8 cellular contexts compared by ENCODE assay signal in the genomic region with DNA sequence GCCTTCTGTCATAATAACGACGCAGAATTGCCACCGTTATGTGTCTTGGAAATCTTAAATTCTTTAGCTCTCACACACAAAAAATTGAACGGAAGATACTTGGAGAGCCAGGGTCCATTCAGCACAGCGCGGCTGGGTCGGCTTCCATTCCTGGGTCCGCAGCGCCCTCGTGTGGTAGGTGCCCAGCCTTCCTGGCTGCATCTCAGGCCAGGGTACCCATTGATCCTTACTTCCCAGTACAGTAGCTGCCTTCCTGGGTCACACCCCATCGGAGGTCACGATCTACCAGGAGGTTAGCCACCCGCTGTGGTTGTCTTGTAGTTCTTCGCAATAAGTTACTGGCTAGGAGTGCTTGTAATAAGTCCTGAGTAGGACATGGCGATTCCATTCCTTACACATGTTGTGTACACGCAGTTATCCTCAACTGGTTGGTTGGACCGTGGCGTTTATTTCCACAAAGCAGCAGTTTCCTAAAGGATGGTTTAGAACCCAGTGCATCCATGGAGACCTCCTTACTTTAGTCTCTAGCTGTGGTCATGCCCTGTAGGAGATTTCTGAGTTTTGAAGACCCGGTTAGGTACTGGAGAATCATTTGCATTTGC. TPM values are rescaled to one million over a fixed set of nuclear protein-coding genes. Genes with fewer than 3 reads are reported as not detected.
DNase-seq lines count a peak whose midpoint lies in the region; ATAC-seq, FAIRE-seq and TF ChIP-seq lines count a peak whose summit lies in the region.

No MANE protein-coding gene starts in this region.

- H3K9me3 Mint-ChIP-seq in activated CD4-positive, alpha-beta memory T cell treated with anti-CD3 and anti-CD28 coated beads, Interleukin-2, amount 10 ng/mL, durations not matched to agents 7 days and 5 days, result no peaks in the 10 kb centered on the region

- no peaks in the 10 kb centered on the region for H3K27me3 ChIP-seq in H1 (replicated peaks in 1 of 4; ENCODE audit: control insufficient read depth in 3 of 4, extremely low read depth in 1 of 4, insufficient read depth in 3 of 4, low read length in 3 of 4)

- no peak for FAIRE-seq in H1 (lab: Jason Lieb, UNC)

- no peak overlapping the region for H2BK20ac ChIP-seq in H1 (ENCODE audit: low read length)

- no peak overlapping the region for H3K27ac Mint-ChIP-seq in activated CD4-positive, alpha-beta memory T cell treated with anti-CD3 and anti-CD28 coated beads, Interleukin-2, amount 10 ng/mL, durations not matched to agents 7 days and 5 days

- H3K14ac ChIP-seq in H1 (ENCODE audit: insufficient read length), result no peak overlapping the region

- ATAC-seq in GM19324 (IDR thresholded peaks at IDR 0.05; ENCODE audit: low FRiP score, unreplicated experiment) (peak; percentile 50), HG03378 (IDR thresholded peaks at IDR 0.05; ENCODE audit: unreplicated experiment) (peak; percentile 67)

- no peaks in the 10 kb centered on the region for H3K23me2 ChIP-seq in H1 (ENCODE audit: low read depth, low read length)

- H2BK120ac ChIP-seq in H1 (replicated peaks; ENCODE audit: low read depth, low read length), result no peak overlapping the region

- DNase-seq in CMK (ENCODE audit: low read depth) (peak; percentile 40), NCI-H526 treated with DMSO at 0.1 percent for 48 hours (lab: John Stamatoyannopoulos, UW) (peak; percentile 8), H1 (ENCODE audit: low read depth in 1 of 2, low spot score in 2 of 2) (peak in 1 of 2 experiments; percentile 85), middle frontal gyrus (ENCODE audit: extremely low spot score, low spot score) (peak; percentile 62)
- DNase-seq in activated CD4-positive, alpha-beta memory T cell treated with anti-CD3 and anti-CD28 coated beads, Interleukin-2, amount 10 ng/mL, durations not matched to agents 7 days and 5 days, result peak; percentile 66
- DNase-seq in stimulated activated CD8-positive, alpha-beta memory T cell treated with anti-CD3 and anti-CD28 coated beads, Interleukin-4, amount 100 ng/mL, for 48 hours, result peak; percentile 89

- H3K4me3 Mint-ChIP-seq in activated CD4-positive, alpha-beta memory T cell treated with anti-CD3 and anti-CD28 coated beads, Interleukin-2, amount 10 ng/mL, durations not matched to agents 7 days and 5 days, result no peak overlapping the region

- no peaks in the 10 kb centered on the region for H3K79me1 ChIP-seq in H1 (ENCODE audit: low read depth, low read length)

- no peak overlapping the region for H2BK12ac ChIP-seq in H1 (ENCODE audit: low read depth, low read length)

- H3K56ac ChIP-seq in H1 (replicated peaks; ENCODE audit: insufficient read length, low read depth, low read length), result no peak overlapping the region

- WGBS in H1 (ENCODE audit: extremely low coverage in 1 of 2, insufficient coverage in 1 of 2, insufficient read length in 1 of 2, insufficient replicate concordance in 2 of 2, low coverage in 1 of 2, low lambda C conversion rate in 2 of 2, missing lambda C conversion rate in 1 of 2), 2 experiments, result 37% methylated on average over 17 of the region's 19 CpGs; no CpG with 5 or more reads in 1 of the 2 experiments

- no peak for TF ChIP-seq EP300 in H1 (IDR thresholded peaks at IDR 0.05; ENCODE audit: borderline replicate concordance in 1 of 2, low read depth in 2 of 2, low read length in 2 of 2)

- H4K5ac ChIP-seq in H1 (ENCODE audit: insufficient read length, low read depth, low read length), result no peak overlapping the region

- no peaks in the 10 kb centered on the region for H4K20me1 ChIP-seq in H1 (replicated peaks in 1 of 2; ENCODE audit: control insufficient read depth in 1 of 2, insufficient read depth in 2 of 2, low read length in 2 of 2)

- H3K36me3 Mint-ChIP-seq in activated CD4-positive, alpha-beta memory T cell treated with anti-CD3 and anti-CD28 coated beads, Interleukin-2, amount 10 ng/mL, durations not matched to agents 7 days and 5 days (ENCODE audit: low read depth), result no peaks in the 10 kb centered on the region

- POLR2A ChIA-PET in activated CD4-positive, alpha-beta memory T cell treated with anti-CD3 and anti-CD28 coated beads, Interleukin-2, amount 10 ng/mL, durations not matched to agents 7 days and 5 days (lab: Charles Lee), result no interaction called here
- POLR2A ChIA-PET in H1 (lab: Charles Lee; ENCODE audit: partially characterized antibody), result interaction anchor here (2.4 kb wide), 1 partner anchor 10 kb away, joined by 6 read pairs; a partner anchor contains a TSS

- TF ChIP-seq RAD21 in H1 (IDR thresholded peaks at IDR 0.05 in 1 of 2, conservative IDR thresholded peaks at IDR 0.05 in 1 of 2; ENCODE audit: low read depth in 2 of 2, low read length in 2 of 2), result peak; percentile 86 to 89

- no peak overlapping the region for H3K18ac ChIP-seq in H1 (ENCODE audit: extremely low read depth, low read length)

- no peak overlapping the region for H2AK5ac ChIP-seq in H1 (ENCODE audit: low read depth, low read length)

- TF ChIP-seq CTCF in H1 (IDR thresholded peaks at IDR 0.05; ENCODE audit: control extremely low read depth in 1 of 3, insufficient read depth in 1 of 3, low read depth in 1 of 3, low read length in 3 of 3), result peak; percentile 73 to 86 (median 82)

- H2BK15ac ChIP-seq in H1 (ENCODE audit: low read length), result no peak overlapping the region

- no peak overlapping the region for H2AFZ ChIP-seq in H1 (ENCODE audit: low read length)

- H4K91ac ChIP-seq in H1 (replicated peaks; ENCODE audit: insufficient read length, low read length), result no peak overlapping the region

- no peaks in the 10 kb centered on the region for H3K79me2 ChIP-seq in H1 (ENCODE audit: control insufficient read depth in 1 of 2, insufficient read depth in 2 of 2, low read length in 2 of 2)

- no peaks in the 10 kb centered on the region for H3K4me1 Mint-ChIP-seq in activated CD4-positive, alpha-beta memory T cell treated with anti-CD3 and anti-CD28 coated beads, Interleukin-2, amount 10 ng/mL, durations not matched to agents 7 days and 5 days

- no peaks in the 10 kb centered on the region for H3K9me3 ChIP-seq in H1 (ENCODE audit: insufficient read depth in 2 of 2, low read depth in 1 of 2, low read length in 1 of 2)

- H3K27ac ChIP-seq in H1 (ENCODE audit: low read depth, low read length), result no peak overlapping the region

- peaks cover 3% of the 10 kb centered on the region for H3K27me3 Mint-ChIP-seq in activated CD4-positive, alpha-beta memory T cell treated with anti-CD3 and anti-CD28 coated beads, Interleukin-2, amount 10 ng/mL, durations not matched to agents 7 days and 5 days

- no peaks in the 10 kb centered on the region for H3K36me3 ChIP-seq in H1 (ENCODE audit: control insufficient read depth in 2 of 4, insufficient read depth in 4 of 4, low read length in 3 of 4)

- no peak overlapping the region for H3K9ac ChIP-seq in H1 (replicated peaks in 1 of 4; ENCODE audit: extremely low read depth in 1 of 4, low read depth in 3 of 4, low read length in 3 of 4)

- no peak overlapping the region for H3K4ac ChIP-seq in H1 (replicated peaks; ENCODE audit: insufficient read length, low read depth, low read length)

- H2BK5ac ChIP-seq in H1 (ENCODE audit: low read depth, low read length), result no peak overlapping the region

- H3K4me3 ChIP-seq in H1 (ENCODE audit: extremely low read depth in 1 of 4, insufficient read depth in 2 of 4, low read depth in 3 of 4, low read length in 4 of 4), result no peak overlapping the region

- H3K4me1 ChIP-seq in H1 (replicated peaks in 1 of 4; ENCODE audit: control insufficient read depth in 3 of 4, insufficient read depth in 4 of 4, low read length in 3 of 4), result no peaks in the 10 kb centered on the region

- no peak overlapping the region for H3K4me2 ChIP-seq in H1 (ENCODE audit: insufficient read depth in 1 of 2, low read depth in 2 of 2, low read length in 2 of 2)

- TF ChIP-seq POLR2A in H1 (IDR thresholded peaks at IDR 0.05; ENCODE audit: control extremely low read depth in 1 of 2, low read depth in 2 of 2, low read length in 2 of 2), result no peak

- no peak overlapping the region for H3K23ac ChIP-seq in H1 (ENCODE audit: insufficient read length)

- CTCF ChIA-PET in activated CD4-positive, alpha-beta memory T cell treated with anti-CD3 and anti-CD28 coated beads, Interleukin-2, amount 10 ng/mL, durations not matched to agents 7 days and 5 days (lab: Charles Lee), result interaction anchor here (1.0 to 1.7 kb wide), 11 partner anchors 9 to 587 kb away, joined by 3 to 7 read pairs (median 3); a partner anchor contains a TSS
- CTCF ChIA-PET in H1 (lab: Charles Lee; ENCODE audit: partially characterized antibody), result interaction anchor here (0.6 to 4.1 kb wide), 24 partner anchors 9 to 709 kb away, joined by 3 to 28 read pairs (median 4); a partner anchor contains a TSS

- H4K8ac ChIP-seq in H1 (ENCODE audit: extremely low read depth, insufficient read depth, low read length), result no peak overlapping the region

TF ChIP-seq in H1, 55 proteins besides CTCF, POLR2A, EP300 and RAD21 (continues in another document):
- TF ChIP-seq RBBP5 (IDR thresholded peaks at IDR 0.05; ENCODE audit: borderline replicate concordance, low read depth, low read length) (no peak), TAF1 (IDR thresholded peaks at IDR 0.05; ENCODE audit: low read depth, low read length) (no peak)

RNA-seq across cellular contexts. Expression of a gene that starts 9.9 kb away (rescaled TPM):
- not detected for total RNA-seq in activated CD4-positive, alpha-beta memory T cell treated with anti-CD3 and anti-CD28 coated beads, Interleukin-2, amount 10 ng/mL, durations not matched to agents 7 days and 5 days
- total RNA-seq in H1 (2021; fragmentation: NEBNext Ultra II Directional; extraction: Animal tissue kit (Norgen Biotek cat#: 25700)), result 42.4 and 46.2 TPM in 2 replicates
- polyA plus RNA-seq in H1 (2011; rRNA removed), result 16.0 and 17.2 TPM in 2 replicates
- 19.1 TPM for polyA plus RNA-seq in H1 (2011; cell fraction: cytosol; rRNA removed)
- polyA plus RNA-seq in H1 (2011; cell fraction: nucleus; rRNA removed), result 21.8 TPM
- polyA plus RNA-seq in H1 (2012, experiment 1 of 2), result 31.8 to 45.8 TPM (median 34.8 TPM) in 4 replicates
- polyA plus RNA-seq in H1 (2012, experiment 2 of 2), result 12.2 TPM
- polyA plus RNA-seq in H1 (2013, experiment 1 of 2), result 26.7 TPM
- 30.8 TPM for polyA plus RNA-seq in H1 (2013, experiment 2 of 2)
- 16.7 and 18.1 TPM in 2 replicates for polyA minus RNA-seq in H1 (2011; rRNA and poly(A)+ RNA removed)
- polyA minus RNA-seq in H1 (2011; cell fraction: cytosol; rRNA and poly(A)+ RNA removed), result 21.5 TPM
- 20.1 TPM for polyA minus RNA-seq in H1 (2011; cell fraction: nucleus; rRNA and poly(A)+ RNA removed)

RNA-seq across cellular contexts. Expression of a gene that starts 28.7 kb away (rescaled TPM):
- not detected for total RNA-seq in activated CD4-positive, alpha-beta memory T cell treated with anti-CD3 and anti-CD28 coated beads, Interleukin-2, amount 10 ng/mL, durations not matched to agents 7 days and 5 days
- total RNA-seq in H1 (2021; fragmentation: NEBNext Ultra II Directional; extraction: Animal tissue kit (Norgen Biotek cat#: 25700)), result 6.9 and 7.2 TPM in 2 replicates
- 7.9 and 8.5 TPM in 2 replicates for polyA plus RNA-seq in H1 (2011; rRNA removed)
- polyA plus RNA-seq in H1 (2011; cell fraction: cytosol; rRNA removed), result 7.9 TPM
- polyA plus RNA-seq in H1 (2011; cell fraction: nucleus; rRNA removed), result 7.3 TPM
- polyA plus RNA-seq in H1 (2012, experiment 1 of 2), result 4.8 to 6.2 TPM (median 5.7 TPM) in 4 replicates
- 2.5 TPM for polyA plus RNA-seq in H1 (2012, experiment 2 of 2)
- 4.7 TPM for polyA plus RNA-seq in H1 (2013, experiment 1 of 2)
- polyA plus RNA-seq in H1 (2013, experiment 2 of 2), result 4.9 TPM
- 3.9 and 4.5 TPM in 2 replicates for polyA minus RNA-seq in H1 (2011; rRNA and poly(A)+ RNA removed)
- polyA minus RNA-seq in H1 (2011; cell fraction: cytosol; rRNA and poly(A)+ RNA removed), result 4.3 TPM
- polyA minus RNA-seq in H1 (2011; cell fraction: nucleus; rRNA and poly(A)+ RNA removed), result 12.4 TPM

Comparison
In these comparisons a context has a peak if more than half of its experiments do, and no peak if none do; other contexts are left out.
1. RNA of a gene that starts 9.9 kb away (total RNA-seq): 42.4 to 46.2 TPM in H1; not detected in activated CD4-positive, alpha-beta memory T cell treated with anti-CD3 and anti-CD28 coated beads, Interleukin-2, amount 10 ng/mL, durations not matched to agents 7 days and 5 days; every median in the first group is over 10 times any median in the second.